ENCODE assay signal across 2 cellular contexts in genomic region chr3:188440563-188440962, GRCh38.
TF ChIP-seq lines count a peak whose summit lies in the region.

No MANE protein-coding gene starts in this region.

TF ChIP-seq in GM23338, 12 proteins besides CTCF, POLR2A, EP300 and RAD21 (continued from another document):
- TF ChIP-seq ETS1 (IDR thresholded peaks at IDR 0.05), result no peak
- no peak for TF ChIP-seq JUNB (IDR thresholded peaks at IDR 0.05; ENCODE audit: unreplicated experiment)
- TF ChIP-seq ZNF462 (CRISPR knock-in tag; IDR thresholded peaks at IDR 0.05), result no peak
- no peak for TF ChIP-seq POLR2AphosphoS5 (IDR thresholded peaks at IDR 0.05; ENCODE audit: low read depth)
- no peak for TF ChIP-seq STAT1 (IDR thresholded peaks at IDR 0.05; ENCODE audit: unreplicated experiment)

TF ChIP-seq in WTC11, 78 proteins besides CTCF, POLR2A, EP300 and RAD21 (continued from another document):
- TF ChIP-seq PRDM15 (CRISPR knock-in tag; IDR thresholded peaks at IDR 0.05), result no peak
- TF ChIP-seq GTF2I (CRISPR knock-in tag; conservative IDR thresholded peaks at IDR 0.05), result no peak
- TF ChIP-seq, protein P1, sequence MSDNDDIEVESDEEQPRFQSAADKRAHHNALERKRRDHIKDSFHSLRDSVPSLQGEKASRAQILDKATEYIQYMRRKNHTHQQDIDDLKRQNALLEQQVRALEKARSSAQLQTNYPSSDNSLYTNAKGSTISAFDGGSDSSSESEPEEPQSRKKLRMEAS (CRISPR knock-in tag; IDR thresholded peaks at IDR 0.05), result no peak
- no peak for TF ChIP-seq ZNF425 (CRISPR knock-in tag; conservative IDR thresholded peaks at IDR 0.05)
- no peak for TF ChIP-seq CBFB (CRISPR knock-in tag; IDR thresholded peaks at IDR 0.05; ENCODE audit: low read depth)
- TF ChIP-seq ZNF396 (CRISPR knock-in tag; IDR thresholded peaks at IDR 0.05; ENCODE audit: borderline replicate concordance), result no peak
- no peak for TF ChIP-seq ELF4 (CRISPR knock-in tag; IDR thresholded peaks at IDR 0.05; ENCODE audit: low read depth)
- no peak for TF ChIP-seq SP1 (CRISPR knock-in tag; conservative IDR thresholded peaks at IDR 0.05)
